Comparison of ENCODE assay signal across 13 cellular contexts in the genomic region with DNA sequence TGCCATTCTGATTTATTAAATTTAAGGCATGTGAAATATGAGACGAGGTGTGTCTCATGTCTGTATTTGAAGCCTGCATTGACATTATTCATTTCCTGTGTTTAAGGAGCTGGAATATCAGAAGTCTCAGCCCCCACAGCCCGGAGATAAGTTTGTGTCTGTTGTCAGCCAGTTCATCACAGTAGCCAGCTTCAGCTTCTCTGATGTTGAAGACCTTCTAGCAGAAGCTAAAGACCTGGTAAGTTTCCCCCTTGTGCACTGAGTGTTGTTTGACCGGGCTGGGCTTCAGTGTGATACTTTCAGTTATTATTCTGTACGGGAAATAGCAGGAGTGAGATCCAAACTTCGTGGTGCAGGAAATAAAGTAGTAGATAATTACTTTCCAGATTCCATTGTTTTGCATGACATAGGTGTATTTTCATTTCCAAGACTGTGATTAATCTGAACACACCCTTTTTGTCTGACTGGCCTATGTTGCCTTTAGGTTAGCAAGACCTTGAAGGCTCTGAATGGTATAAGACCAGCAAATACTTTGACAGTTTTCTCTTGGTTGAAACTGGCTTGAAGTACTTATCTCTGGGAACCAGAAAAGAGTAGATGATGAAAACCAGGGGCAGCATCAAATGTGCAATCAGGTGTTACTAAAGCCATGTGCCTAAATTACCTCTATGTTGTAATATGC.
DNase-seq lines count a peak whose midpoint lies in the region; ATAC-seq and TF ChIP-seq lines count a peak whose summit lies in the region.
"Had no signal": no experiment of that assay in that cellular context is flagged by ENCODE, and none has a peak within 500 bp of the region (broad histone marks: within the 10 kb centered on the region; RNA-seq: fewer than 3 reads in every experiment).

No MANE protein-coding gene starts in this region.

- H3K9me3 ChIP-seq in SK-N-SH (no peaks in the 10 kb centered on the region), esophagus muscularis mucosa (no peaks in the 10 kb centered on the region), body of pancreas (no peaks in the 10 kb centered on the region)
- H3K9me3 ChIP-seq: adrenal gland had no signal

- peaks cover 35 to 42% of the 10 kb centered on the region in 2 experiments for H3K36me3 ChIP-seq in SK-N-SH (replicated peaks in 1 of 2; ENCODE audit: control insufficient read depth in 1 of 2, insufficient read depth in 2 of 2, low read length in 1 of 2)
- peaks cover 10 to 32% (median 26%) of the 10 kb centered on the region in 4 donors for H3K36me3 ChIP-seq in esophagus muscularis mucosa
- peaks cover 0 to 3% of the 10 kb centered on the region in 2 donors for H3K36me3 ChIP-seq in body of pancreas (replicated peaks in 1 of 2; ENCODE audit: insufficient read depth in 1 of 2, low read depth in 2 of 2)

- no peak overlapping the region; a peak in 1 of 4 replicates for H3K4me3 ChIP-seq in SK-N-SH (ENCODE audit: low read depth in 2 of 2, low read length in 1 of 2)
- peak overlapping the region in 3 of 4 donors; percentile 11 to 18 (median 13) for H3K4me3 ChIP-seq in esophagus muscularis mucosa
- no peak overlapping the region for H3K4me3 ChIP-seq in body of pancreas
- H3K4me3 ChIP-seq: adrenal gland, GM23338 had no signal

- ATAC-seq in HG03460 (IDR thresholded peaks at IDR 0.05; ENCODE audit: unreplicated experiment) (no peak), HG03280 (IDR thresholded peaks at IDR 0.05; ENCODE audit: unreplicated experiment) (no peak), body of pancreas (no peak)
- ATAC-seq: GM23338, left colon had no signal

- POLR2A ChIA-PET in SK-N-SH (lab: Yijun Ruan, JAX), result no interaction called here

- H3K27ac ChIP-seq in SK-N-SH (ENCODE audit: low read depth in 2 of 2, low read length in 1 of 2) (peak overlapping the region; percentile 35 to 39), esophagus muscularis mucosa (replicated peaks in 1 of 4) (peak overlapping the region; percentile 73 to 92 (median 84)), body of pancreas (no peak overlapping the region)

- H3K27me3 ChIP-seq in SK-N-SH (ENCODE audit: insufficient read depth), result no peaks in the 10 kb centered on the region
- H3K27me3 ChIP-seq in esophagus muscularis mucosa, result no peaks in the 10 kb centered on the region
- no peaks in the 10 kb centered on the region for H3K27me3 ChIP-seq in body of pancreas
- H3K27me3 ChIP-seq: adrenal gland had no signal

- CTCF ChIA-PET in SK-N-SH (lab: Yijun Ruan, JAX), result no interaction called here

- DNase-seq in HCEC 1CT, result peak; percentile 48
- no peak for DNase-seq in SK-N-SH
- DNase-seq in esophagus muscularis mucosa (ENCODE audit: extremely low spot score), result no peak
- peak; percentile 27 for DNase-seq in pulmonary artery endothelial cell (ENCODE audit: low read depth, low spot score)
- no peak for DNase-seq in NCI-H526 (lab: John Stamatoyannopoulos, UW)
- DNase-seq in body of pancreas, result no peak
- DNase-seq: adrenal gland; CD4-positive, CD25-positive, alpha-beta regulatory T cell; left colon; NCI-H345 had no signal

- H3K9me2 ChIP-seq in SK-N-SH, result no peaks in the 10 kb centered on the region

- TF ChIP-seq RAD21 in SK-N-SH (IDR thresholded peaks at IDR 0.05; ENCODE audit: low read length), result no peak

- TF ChIP-seq CTCF in SK-N-SH (IDR thresholded peaks at IDR 0.05), result no peak
- TF ChIP-seq CTCF in esophagus muscularis mucosa (IDR thresholded peaks at IDR 0.05), result no peak
- no peak for TF ChIP-seq CTCF in body of pancreas (IDR thresholded peaks at IDR 0.05)

- H3F3A ChIP-seq in SK-N-SH (replicated peaks; ENCODE audit: insufficient read depth), result peaks cover 15% of the 10 kb centered on the region

- TF ChIP-seq POLR2A in esophagus muscularis mucosa (IDR thresholded peaks at IDR 0.05; ENCODE audit: low read depth) (no peak), body of pancreas (IDR thresholded peaks at IDR 0.05) (no peak)

- WGBS in SK-N-SH (ENCODE audit: low lambda C conversion rate), result 38% methylated on average over 5 of the region's 5 CpGs
- WGBS in esophagus muscularis mucosa, result 24% methylated on average over 5 of the region's 5 CpGs
- WGBS in body of pancreas, 2 donors, result 70 to 71% methylated on average over 5 of the region's 5 CpGs

- intact Hi-C loops in esophagus muscularis mucosa (cut with DNase I), result no loop called here
- intact Hi-C loops in body of pancreas (cut with DNase I), result no loop called here

- H4K20me1 ChIP-seq in SK-N-SH (ENCODE audit: insufficient read depth), result no peaks in the 10 kb centered on the region

- no peak for TF ChIP-seq EP300 in SK-N-SH (IDR thresholded peaks at IDR 0.05; ENCODE audit: borderline replicate concordance in 1 of 2, low read depth in 1 of 2, low read length in 1 of 2)
- no peak for TF ChIP-seq EP300 in esophagus muscularis mucosa (IDR thresholded peaks at IDR 0.05)

- H3K4me1 ChIP-seq in SK-N-SH (ENCODE audit: control insufficient read depth in 1 of 2, insufficient read depth in 2 of 2, low read depth in 1 of 2, low read length in 1 of 2), result peaks cover 28 to 33% of the 10 kb centered on the region in 2 experiments; a peak in 3 of 4 replicates
- peaks cover 39 to 78% (median 73%) of the 10 kb centered on the region in 4 donors for H3K4me1 ChIP-seq in esophagus muscularis mucosa
- H3K4me1 ChIP-seq in body of pancreas, result no peaks in the 10 kb centered on the region

- no peak overlapping the region for H2AFZ ChIP-seq in SK-N-SH (ENCODE audit: low read depth)
- H2AFZ ChIP-seq: GM23338 had no signal

- no peaks in the 10 kb centered on the region for H3K79me2 ChIP-seq in SK-N-SH (ENCODE audit: insufficient read depth)

- peak overlapping the region; percentile 27 for H3K4me2 ChIP-seq in SK-N-SH
- H3K4me2 ChIP-seq: GM23338 had no signal

- H3K9ac ChIP-seq in SK-N-SH, result no peak overlapping the region

TF ChIP-seq in SK-N-SH, 30 proteins besides CTCF, POLR2A, EP300 and RAD21:
- TF ChIP-seq, protein P1, sequence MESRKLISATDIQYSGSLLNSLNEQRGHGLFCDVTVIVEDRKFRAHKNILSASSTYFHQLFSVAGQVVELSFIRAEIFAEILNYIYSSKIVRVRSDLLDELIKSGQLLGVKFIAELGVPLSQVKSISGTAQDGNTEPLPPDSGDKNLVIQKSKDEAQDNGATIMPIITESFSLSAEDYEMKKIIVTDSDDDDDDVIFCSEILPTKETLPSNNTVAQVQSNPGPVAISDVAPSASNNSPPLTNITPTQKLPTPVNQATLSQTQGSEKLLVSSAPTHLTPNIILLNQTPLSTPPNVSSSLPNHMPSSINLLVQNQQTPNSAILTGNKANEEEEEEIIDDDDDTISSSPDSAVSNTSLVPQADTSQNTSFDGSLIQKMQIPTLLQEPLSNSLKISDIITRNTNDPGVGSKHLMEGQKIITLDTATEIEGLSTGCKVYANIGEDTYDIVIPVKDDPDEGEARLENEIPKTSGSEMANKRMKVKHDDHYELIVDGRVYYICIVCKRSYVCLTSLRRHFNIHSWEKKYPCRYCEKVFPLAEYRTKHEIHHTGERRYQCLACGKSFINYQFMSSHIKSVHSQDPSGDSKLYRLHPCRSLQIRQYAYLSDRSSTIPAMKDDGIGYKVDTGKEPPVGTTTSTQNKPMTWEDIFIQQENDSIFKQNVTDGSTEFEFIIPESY (IDR thresholded peaks at IDR 0.05; ENCODE audit: borderline replicate concordance, low read depth), result no peak
- no peak for TF ChIP-seq RXRA (IDR thresholded peaks at IDR 0.05; ENCODE audit: borderline replicate concordance, low read depth)
- TF ChIP-seq GATA2 (CRISPR knock-in tag; IDR thresholded peaks at IDR 0.05), result no peak
- TF ChIP-seq, protein P2, sequence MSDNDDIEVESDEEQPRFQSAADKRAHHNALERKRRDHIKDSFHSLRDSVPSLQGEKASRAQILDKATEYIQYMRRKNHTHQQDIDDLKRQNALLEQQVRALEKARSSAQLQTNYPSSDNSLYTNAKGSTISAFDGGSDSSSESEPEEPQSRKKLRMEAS (IDR thresholded peaks at IDR 0.05; ENCODE audit: low read depth), result no peak
- TF ChIP-seq TCF12 (IDR thresholded peaks at IDR 0.05), result peak; percentile 51
- TF ChIP-seq, protein P3, sequence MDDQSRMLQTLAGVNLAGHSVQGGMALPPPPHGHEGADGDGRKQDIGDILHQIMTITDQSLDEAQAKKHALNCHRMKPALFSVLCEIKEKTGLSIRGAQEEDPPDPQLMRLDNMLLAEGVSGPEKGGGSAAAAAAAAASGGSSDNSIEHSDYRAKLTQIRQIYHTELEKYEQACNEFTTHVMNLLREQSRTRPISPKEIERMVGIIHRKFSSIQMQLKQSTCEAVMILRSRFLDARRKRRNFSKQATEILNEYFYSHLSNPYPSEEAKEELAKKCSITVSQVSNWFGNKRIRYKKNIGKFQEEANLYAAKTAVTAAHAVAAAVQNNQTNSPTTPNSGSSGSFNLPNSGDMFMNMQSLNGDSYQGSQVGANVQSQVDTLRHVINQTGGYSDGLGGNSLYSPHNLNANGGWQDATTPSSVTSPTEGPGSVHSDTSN (IDR thresholded peaks at IDR 0.05), result peak; percentile 62
- peak; percentile 5; the same call in 1 of the 2 replicates for TF ChIP-seq SIN3A (IDR thresholded peaks at IDR 0.05; ENCODE audit: borderline replicate concordance, low read depth, low read length)
- TF ChIP-seq ELF1 (IDR thresholded peaks at IDR 0.05), result no peak
- no peak for TF ChIP-seq MXI1 (IDR thresholded peaks at IDR 0.05; ENCODE audit: low read depth, low read length)
- TF ChIP-seq RFX5 (IDR thresholded peaks at IDR 0.05; ENCODE audit: low read length), result no peak
TF ChIP-seq in SK-N-SH: peak in this region for 3.

Comparison
In these comparisons a context has a peak if more than half of its experiments do, and no peak if none do; other contexts are left out.
1. DNase-seq: peak in HCEC 1CT (single experiment) and pulmonary artery endothelial cell (single experiment); none in SK-N-SH (single experiment), esophagus muscularis mucosa (single experiment), NCI-H526 (0 of 2) and body of pancreas (0 of 4).
2. H3K27ac ChIP-seq: peak in SK-N-SH (2 of 2) and esophagus muscularis mucosa (4 of 4); none in body of pancreas (0 of 4).
3. H3K4me3 ChIP-seq: peak in esophagus muscularis mucosa (3 of 4); none in SK-N-SH (0 of 2) and body of pancreas (0 of 2).